In genomic region chr10:60769406-60769805, GRCh38 we compare ENCODE assay signal across 17 cellular contexts.
"Had no signal": no experiment of that assay in that cellular context is flagged by ENCODE, and none has a peak within 500 bp of the region (broad histone marks: within the 10 kb centered on the region; RNA-seq: fewer than 3 reads in every experiment).

No MANE protein-coding gene starts in this region.

- H3K36me3 Mint-ChIP-seq: naive B cell; stimulated activated effector memory CD8-positive, alpha-beta T cell treated with anti-CD3 and anti-CD28 coated beads, Interleukin-12 subunit alpha, Interleukin-12 subunit beta, amount 100 ng/mL, for 72 hours had no signal

- H3K4me3 ChIP-seq: body of pancreas, esophagus squamous epithelium, lower lobe of right lung, tibial artery had no signal

- H3K27me3 ChIP-seq: body of pancreas, esophagus squamous epithelium, neutrophil, tibial artery had no signal

- H3K9me3 Mint-ChIP-seq: activated B cell treated with CpG ODN at 0.5 μM for 24 hours; stimulated activated effector memory CD8-positive, alpha-beta T cell treated with anti-CD3 and anti-CD28 coated beads, Interleukin-12 subunit alpha, Interleukin-12 subunit beta, amount 100 ng/mL, for 72 hours had no signal

- H3K36me3 ChIP-seq: esophagus squamous epithelium, lower lobe of right lung, neutrophil, tibial artery had no signal

- H3K27ac ChIP-seq: body of pancreas, esophagus squamous epithelium, lower lobe of right lung, neutrophil, tibial artery had no signal

- DNase-seq: activated B cell treated with CpG ODN at 0.5 μM for 24 hours; activated CD4-positive, alpha-beta T cell treated with anti-CD3 and anti-CD28 coated beads for 48 hours; activated CD8-positive, alpha-beta memory T cell treated with anti-CD3 and anti-CD28 coated beads, Interleukin-2, amount 50 U/mL, for 48 hours; activated CD8-positive, alpha-beta T cell treated with anti-CD3 and anti-CD28 coated beads, Interleukin-2, amount 10 ng/mL, durations not matched to agents 7 days and 5 days; activated gamma-delta T cell treated with Interleukin-2 at 50 U/mL for 16 hours; amniotic stem cell; body of pancreas; esophagus squamous epithelium; lower lobe of right lung; naive B cell; posterior cingulate gyrus; T-helper 17 cell; tibial artery had no signal

- H3K9me3 ChIP-seq: body of pancreas, esophagus squamous epithelium, lower lobe of right lung, neutrophil, tibial artery had no signal

- H3K4me1 Mint-ChIP-seq: activated B cell treated with CpG ODN at 0.5 μM for 24 hours had no signal

- H3K27me3 Mint-ChIP-seq: activated B cell treated with CpG ODN at 0.5 μM for 24 hours had no signal

- H3K27ac Mint-ChIP-seq: activated B cell treated with CpG ODN at 0.5 μM for 24 hours; activated CD8-positive, alpha-beta T cell treated with anti-CD3 and anti-CD28 coated beads, Interleukin-2, amount 10 ng/mL, durations not matched to agents 7 days and 5 days; activated naive CD8-positive, alpha-beta T cell; stimulated activated effector memory CD8-positive, alpha-beta T cell treated with anti-CD3 and anti-CD28 coated beads, Interleukin-12 subunit alpha, Interleukin-12 subunit beta, amount 100 ng/mL, for 72 hours; T-helper 17 cell had no signal

- H3K4me3 Mint-ChIP-seq: activated B cell treated with CpG ODN at 0.5 μM for 24 hours; activated CD8-positive, alpha-beta T cell treated with anti-CD3 and anti-CD28 coated beads, Interleukin-2, amount 10 ng/mL, durations not matched to agents 7 days and 5 days; activated naive CD8-positive, alpha-beta T cell; activated T-cell treated with anti-CD3 and anti-CD28 coated beads, Interleukin-2, amount 50 U/mL, for 72 hours; naive B cell; stimulated activated effector memory CD8-positive, alpha-beta T cell treated with anti-CD3 and anti-CD28 coated beads, Interleukin-12 subunit alpha, Interleukin-12 subunit beta, amount 100 ng/mL, for 72 hours had no signal

- H3K4me1 ChIP-seq: body of pancreas, lower lobe of right lung, tibial artery had no signal
